1 cellular context compared by ENCODE assay signal in the genomic region with DNA sequence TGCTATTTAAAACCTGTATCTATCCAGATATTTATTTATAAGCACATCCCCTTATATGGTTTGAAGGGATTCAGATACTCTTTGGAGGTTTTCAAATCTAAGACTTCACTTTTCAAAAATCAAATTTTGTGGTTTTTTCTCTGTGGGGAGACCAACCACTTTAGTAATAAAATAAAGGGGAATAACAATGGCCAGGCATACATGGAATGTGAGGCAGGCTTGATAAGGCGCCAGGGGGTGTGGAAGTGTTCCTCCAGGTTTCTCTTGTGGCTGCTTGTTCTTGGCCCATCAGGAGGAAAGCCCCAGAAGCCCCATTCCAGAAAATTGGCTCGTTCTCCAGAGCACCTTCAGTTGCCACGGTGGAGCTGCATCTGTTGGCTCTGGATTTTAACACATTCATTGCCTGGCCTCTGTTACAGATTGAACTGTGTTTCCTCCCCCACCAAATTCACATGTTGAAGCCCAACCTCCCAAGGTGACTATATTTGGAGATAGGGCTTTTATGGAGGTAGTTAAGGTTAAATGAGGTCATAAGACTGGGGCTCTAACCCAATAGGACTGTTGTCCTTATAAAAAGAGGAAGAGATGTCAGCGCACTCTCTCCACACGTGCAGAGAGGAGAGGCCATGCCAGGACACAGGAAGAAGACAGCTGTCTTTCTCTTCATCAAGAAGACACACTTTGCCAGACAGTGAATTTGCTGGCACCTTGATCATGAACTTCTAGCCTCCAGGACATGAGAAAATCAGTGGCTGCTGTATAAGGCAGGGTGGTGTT.
TF ChIP-seq lines count a peak whose summit lies in the region.

No MANE protein-coding gene starts in this region.

TF ChIP-seq in K562, 482 proteins besides CTCF, POLR2A, EP300 and RAD21 (continued from another document):
- TF ChIP-seq, protein P1, sequence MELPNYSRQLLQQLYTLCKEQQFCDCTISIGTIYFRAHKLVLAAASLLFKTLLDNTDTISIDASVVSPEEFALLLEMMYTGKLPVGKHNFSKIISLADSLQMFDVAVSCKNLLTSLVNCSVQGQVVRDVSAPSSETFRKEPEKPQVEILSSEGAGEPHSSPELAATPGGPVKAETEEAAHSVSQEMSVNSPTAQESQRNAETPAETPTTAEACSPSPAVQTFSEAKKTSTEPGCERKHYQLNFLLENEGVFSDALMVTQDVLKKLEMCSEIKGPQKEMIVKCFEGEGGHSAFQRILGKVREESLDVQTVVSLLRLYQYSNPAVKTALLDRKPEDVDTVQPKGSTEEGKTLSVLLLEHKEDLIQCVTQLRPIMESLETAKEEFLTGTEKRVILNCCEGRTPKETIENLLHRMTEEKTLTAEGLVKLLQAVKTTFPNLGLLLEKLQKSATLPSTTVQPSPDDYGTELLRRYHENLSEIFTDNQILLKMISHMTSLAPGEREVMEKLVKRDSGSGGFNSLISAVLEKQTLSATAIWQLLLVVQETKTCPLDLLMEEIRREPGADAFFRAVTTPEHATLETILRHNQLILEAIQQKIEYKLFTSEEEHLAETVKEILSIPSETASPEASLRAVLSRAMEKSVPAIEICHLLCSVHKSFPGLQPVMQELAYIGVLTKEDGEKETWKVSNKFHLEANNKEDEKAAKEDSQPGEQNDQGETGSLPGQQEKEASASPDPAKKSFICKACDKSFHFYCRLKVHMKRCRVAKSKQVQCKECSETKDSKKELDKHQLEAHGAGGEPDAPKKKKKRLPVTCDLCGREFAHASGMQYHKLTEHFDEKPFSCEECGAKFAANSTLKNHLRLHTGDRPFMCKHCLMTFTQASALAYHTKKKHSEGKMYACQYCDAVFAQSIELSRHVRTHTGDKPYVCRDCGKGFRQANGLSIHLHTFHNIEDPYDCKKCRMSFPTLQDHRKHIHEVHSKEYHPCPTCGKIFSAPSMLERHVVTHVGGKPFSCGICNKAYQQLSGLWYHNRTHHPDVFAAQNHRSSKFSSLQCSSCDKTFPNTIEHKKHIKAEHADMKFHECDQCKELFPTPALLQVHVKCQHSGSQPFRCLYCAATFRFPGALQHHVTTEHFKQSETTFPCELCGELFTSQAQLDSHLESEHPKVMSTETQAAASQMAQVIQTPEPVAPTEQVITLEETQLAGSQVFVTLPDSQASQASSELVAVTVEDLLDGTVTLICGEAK (IDR thresholded peaks at IDR 0.05), result no peak
- TF ChIP-seq, protein P1 (CRISPR knock-in tag; IDR thresholded peaks at IDR 0.05), result no peak
- TF ChIP-seq, protein P2, sequence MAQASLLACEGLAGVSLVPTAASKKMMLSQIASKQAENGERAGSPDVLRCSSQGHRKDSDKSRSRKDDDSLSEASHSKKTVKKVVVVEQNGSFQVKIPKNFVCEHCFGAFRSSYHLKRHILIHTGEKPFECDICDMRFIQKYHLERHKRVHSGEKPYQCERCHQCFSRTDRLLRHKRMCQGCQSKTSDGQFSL (CRISPR knock-in tag; IDR thresholded peaks at IDR 0.05), result no peak
- TF ChIP-seq, protein P2 (tag; IDR thresholded peaks at IDR 0.05), result no peak
- TF ChIP-seq, protein P3, sequence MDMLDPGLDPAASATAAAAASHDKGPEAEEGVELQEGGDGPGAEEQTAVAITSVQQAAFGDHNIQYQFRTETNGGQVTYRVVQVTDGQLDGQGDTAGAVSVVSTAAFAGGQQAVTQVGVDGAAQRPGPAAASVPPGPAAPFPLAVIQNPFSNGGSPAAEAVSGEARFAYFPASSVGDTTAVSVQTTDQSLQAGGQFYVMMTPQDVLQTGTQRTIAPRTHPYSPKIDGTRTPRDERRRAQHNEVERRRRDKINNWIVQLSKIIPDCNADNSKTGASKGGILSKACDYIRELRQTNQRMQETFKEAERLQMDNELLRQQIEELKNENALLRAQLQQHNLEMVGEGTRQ (CRISPR knock-in tag; IDR thresholded peaks at IDR 0.05), result no peak
- TF ChIP-seq FOXM1 (IDR thresholded peaks at IDR 0.05; ENCODE audit: low read depth), result no peak
- TF ChIP-seq FOXM1 (CRISPR knock-in tag; IDR thresholded peaks at IDR 0.05; ENCODE audit: low read depth), result no peak
- TF ChIP-seq, protein P4, sequence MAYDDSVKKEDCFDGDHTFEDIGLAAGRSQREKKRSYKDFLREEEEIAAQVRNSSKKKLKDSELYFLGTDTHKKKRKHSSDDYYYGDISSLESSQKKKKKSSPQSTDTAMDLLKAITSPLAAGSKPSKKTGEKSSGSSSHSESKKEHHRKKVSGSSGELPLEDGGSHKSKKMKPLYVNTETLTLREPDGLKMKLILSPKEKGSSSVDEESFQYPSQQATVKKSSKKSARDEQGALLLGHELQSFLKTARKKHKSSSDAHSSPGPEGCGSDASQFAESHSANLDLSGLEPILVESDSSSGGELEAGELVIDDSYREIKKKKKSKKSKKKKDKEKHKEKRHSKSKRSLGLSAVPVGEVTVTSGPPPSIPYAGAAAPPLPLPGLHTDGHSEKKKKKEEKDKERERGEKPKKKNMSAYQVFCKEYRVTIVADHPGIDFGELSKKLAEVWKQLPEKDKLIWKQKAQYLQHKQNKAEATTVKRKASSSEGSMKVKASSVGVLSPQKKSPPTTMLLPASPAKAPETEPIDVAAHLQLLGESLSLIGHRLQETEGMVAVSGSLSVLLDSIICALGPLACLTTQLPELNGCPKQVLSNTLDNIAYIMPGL (CRISPR knock-in tag; IDR thresholded peaks at IDR 0.05), result no peak
- no peak for TF ChIP-seq TGIF2 (CRISPR knock-in tag; IDR thresholded peaks at IDR 0.05)
- no peak for TF ChIP-seq MYNN (IDR thresholded peaks at IDR 0.05)
- TF ChIP-seq MYNN (CRISPR knock-in tag; IDR thresholded peaks at IDR 0.05), result no peak
- no peak for TF ChIP-seq SMARCE1 (IDR thresholded peaks at IDR 0.05)
- TF ChIP-seq GATA2 (CRISPR knock-in tag; IDR thresholded peaks at IDR 0.05), result no peak
- TF ChIP-seq, protein P5, sequence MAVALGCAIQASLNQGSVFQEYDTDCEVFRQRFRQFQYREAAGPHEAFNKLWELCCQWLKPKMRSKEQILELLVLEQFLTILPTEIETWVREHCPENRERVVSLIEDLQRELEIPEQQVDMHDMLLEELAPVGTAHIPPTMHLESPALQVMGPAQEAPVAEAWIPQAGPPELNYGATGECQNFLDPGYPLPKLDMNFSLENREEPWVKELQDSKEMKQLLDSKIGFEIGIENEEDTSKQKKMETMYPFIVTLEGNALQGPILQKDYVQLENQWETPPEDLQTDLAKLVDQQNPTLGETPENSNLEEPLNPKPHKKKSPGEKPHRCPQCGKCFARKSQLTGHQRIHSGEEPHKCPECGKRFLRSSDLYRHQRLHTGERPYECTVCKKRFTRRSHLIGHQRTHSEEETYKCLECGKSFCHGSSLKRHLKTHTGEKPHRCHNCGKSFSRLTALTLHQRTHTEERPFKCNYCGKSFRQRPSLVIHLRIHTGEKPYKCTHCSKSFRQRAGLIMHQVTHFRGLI (CRISPR knock-in tag; IDR thresholded peaks at IDR 0.05), result no peak
- no peak for TF ChIP-seq IFI16 (CRISPR knock-in tag; IDR thresholded peaks at IDR 0.05)
- TF ChIP-seq, protein P6, sequence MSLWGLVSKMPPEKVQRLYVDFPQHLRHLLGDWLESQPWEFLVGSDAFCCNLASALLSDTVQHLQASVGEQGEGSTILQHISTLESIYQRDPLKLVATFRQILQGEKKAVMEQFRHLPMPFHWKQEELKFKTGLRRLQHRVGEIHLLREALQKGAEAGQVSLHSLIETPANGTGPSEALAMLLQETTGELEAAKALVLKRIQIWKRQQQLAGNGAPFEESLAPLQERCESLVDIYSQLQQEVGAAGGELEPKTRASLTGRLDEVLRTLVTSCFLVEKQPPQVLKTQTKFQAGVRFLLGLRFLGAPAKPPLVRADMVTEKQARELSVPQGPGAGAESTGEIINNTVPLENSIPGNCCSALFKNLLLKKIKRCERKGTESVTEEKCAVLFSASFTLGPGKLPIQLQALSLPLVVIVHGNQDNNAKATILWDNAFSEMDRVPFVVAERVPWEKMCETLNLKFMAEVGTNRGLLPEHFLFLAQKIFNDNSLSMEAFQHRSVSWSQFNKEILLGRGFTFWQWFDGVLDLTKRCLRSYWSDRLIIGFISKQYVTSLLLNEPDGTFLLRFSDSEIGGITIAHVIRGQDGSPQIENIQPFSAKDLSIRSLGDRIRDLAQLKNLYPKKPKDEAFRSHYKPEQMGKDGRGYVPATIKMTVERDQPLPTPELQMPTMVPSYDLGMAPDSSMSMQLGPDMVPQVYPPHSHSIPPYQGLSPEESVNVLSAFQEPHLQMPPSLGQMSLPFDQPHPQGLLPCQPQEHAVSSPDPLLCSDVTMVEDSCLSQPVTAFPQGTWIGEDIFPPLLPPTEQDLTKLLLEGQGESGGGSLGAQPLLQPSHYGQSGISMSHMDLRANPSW (CRISPR knock-in tag; IDR thresholded peaks at IDR 0.05), result no peak
- TF ChIP-seq MAFK (IDR thresholded peaks at IDR 0.05; ENCODE audit: low read length), result no peak
- no peak for TF ChIP-seq ELF2 (CRISPR knock-in tag; IDR thresholded peaks at IDR 0.05)
- no peak for TF ChIP-seq ZNF184 (CRISPR knock-in tag; IDR thresholded peaks at IDR 0.05)
- no peak for TF ChIP-seq ZNF695 (CRISPR knock-in tag; IDR thresholded peaks at IDR 0.05)
- TF ChIP-seq ZFPM2 (CRISPR knock-in tag; IDR thresholded peaks at IDR 0.05), result no peak
- peak; percentile 54; the same call in 1 of the 2 replicates for TF ChIP-seq LEF1 (IDR thresholded peaks at IDR 0.05)
- no peak for TF ChIP-seq MXI1 (IDR thresholded peaks at IDR 0.05; ENCODE audit: low read depth, low read length)
- no peak for TF ChIP-seq CC2D1A (IDR thresholded peaks at IDR 0.05)
- TF ChIP-seq PHF21A (IDR thresholded peaks at IDR 0.05; ENCODE audit: borderline replicate concordance, low read depth), result no peak
- peak in 1 of 2 experiments; percentile 66; a peak in 2 of 4 replicates for TF ChIP-seq SRF (CRISPR knock-in tag; IDR thresholded peaks at IDR 0.05)
- TF ChIP-seq, protein P7, sequence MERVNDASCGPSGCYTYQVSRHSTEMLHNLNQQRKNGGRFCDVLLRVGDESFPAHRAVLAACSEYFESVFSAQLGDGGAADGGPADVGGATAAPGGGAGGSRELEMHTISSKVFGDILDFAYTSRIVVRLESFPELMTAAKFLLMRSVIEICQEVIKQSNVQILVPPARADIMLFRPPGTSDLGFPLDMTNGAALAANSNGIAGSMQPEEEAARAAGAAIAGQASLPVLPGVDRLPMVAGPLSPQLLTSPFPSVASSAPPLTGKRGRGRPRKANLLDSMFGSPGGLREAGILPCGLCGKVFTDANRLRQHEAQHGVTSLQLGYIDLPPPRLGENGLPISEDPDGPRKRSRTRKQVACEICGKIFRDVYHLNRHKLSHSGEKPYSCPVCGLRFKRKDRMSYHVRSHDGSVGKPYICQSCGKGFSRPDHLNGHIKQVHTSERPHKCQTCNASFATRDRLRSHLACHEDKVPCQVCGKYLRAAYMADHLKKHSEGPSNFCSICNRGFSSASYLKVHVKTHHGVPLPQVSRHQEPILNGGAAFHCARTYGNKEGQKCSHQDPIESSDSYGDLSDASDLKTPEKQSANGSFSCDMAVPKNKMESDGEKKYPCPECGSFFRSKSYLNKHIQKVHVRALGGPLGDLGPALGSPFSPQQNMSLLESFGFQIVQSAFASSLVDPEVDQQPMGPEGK (CRISPR knock-in tag; IDR thresholded peaks at IDR 0.05; ENCODE audit: borderline replicate concordance), result no peak
- no peak for TF ChIP-seq ZNF408 (CRISPR knock-in tag; IDR thresholded peaks at IDR 0.05; ENCODE audit: low read depth)
- no peak for TF ChIP-seq POLR3A (IDR thresholded peaks at IDR 0.05; ENCODE audit: borderline replicate concordance, extremely low read depth, insufficient read depth, insufficient read length)
